ENCODE assay signal across 14 cellular contexts in the genomic region with DNA sequence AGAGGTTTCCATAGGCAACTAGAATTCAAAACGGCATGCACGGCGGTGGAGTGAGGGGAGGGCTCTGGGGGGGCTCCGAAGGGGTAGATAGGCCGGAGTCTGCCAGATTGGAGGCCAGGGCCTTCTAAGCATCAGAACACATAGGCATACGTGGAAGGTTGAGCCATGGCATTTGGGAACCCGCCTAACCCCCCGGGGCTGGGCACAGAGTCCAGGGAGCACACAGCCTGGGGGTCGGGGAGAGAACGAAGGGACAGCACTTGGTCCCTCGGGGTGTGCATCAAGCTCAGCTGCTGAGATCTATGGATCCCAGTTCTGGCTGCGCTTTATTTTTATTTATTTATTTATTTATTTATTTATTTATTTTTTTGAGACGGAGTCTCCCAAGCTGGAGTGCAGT.
"Had no signal": no experiment of that assay in that cellular context is flagged by ENCODE, and none has a peak within 500 bp of the region (broad histone marks: within the 10 kb centered on the region; RNA-seq: fewer than 3 reads in every experiment).

No MANE protein-coding gene starts in this region.

- H3K36me3 ChIP-seq: esophagus muscularis mucosa, lower lobe of right lung, right lobe of liver had no signal

- H3K4me3 Mint-ChIP-seq: natural killer cell treated with Interleukin-12 subunit alpha and Interleukin-12 subunit beta and Interleukin-15 and Interleukin-18, amount 100 ng/mL, for 72 hours; stimulated activated naive CD8-positive, alpha-beta T cell treated with anti-CD3 and anti-CD28 coated beads, Interleukin-15, Interleukin-2, amounts not matched to agents 100 ng/mL and 50 ng/mL, for 24 hours had no signal

- H3K27ac ChIP-seq: esophagus muscularis mucosa, psoas muscle, right lobe of liver had no signal

- H3K36me3 Mint-ChIP-seq: activated naive CD4-positive, alpha-beta T cell treated with anti-CD3 and anti-CD28 coated beads, Interleukin-2, amount 50 U/mL, for 72 hours; brain; natural killer cell treated with Interleukin-12 subunit alpha and Interleukin-12 subunit beta and Interleukin-15 and Interleukin-18, amount 100 ng/mL, for 72 hours had no signal

- H3K9me3 ChIP-seq: esophagus muscularis mucosa, lower lobe of right lung, psoas muscle, right lobe of liver had no signal

- H3K27me3 Mint-ChIP-seq: natural killer cell treated with Interleukin-12 subunit alpha and Interleukin-12 subunit beta and Interleukin-15 and Interleukin-18, amount 100 ng/mL, for 72 hours; stimulated activated naive CD8-positive, alpha-beta T cell treated with anti-CD3 and anti-CD28 coated beads, Interleukin-15, Interleukin-2, amounts not matched to agents 100 ng/mL and 50 ng/mL, for 24 hours had no signal

- ATAC-seq: activated naive CD4-positive, alpha-beta T cell treated with anti-CD3 and anti-CD28 coated beads, Interleukin-2, amount 50 U/mL, for 72 hours; left cardiac atrium; natural killer cell treated with Interleukin-12 subunit alpha and Interleukin-12 subunit beta and Interleukin-15 and Interleukin-18, amount 100 ng/mL, for 72 hours; psoas muscle had no signal

- H3K4me3 ChIP-seq: esophagus muscularis mucosa, lower lobe of right lung, psoas muscle, right lobe of liver had no signal

- DNase-seq: activated CD4-positive, alpha-beta T cell treated with anti-CD3 and anti-CD28 coated beads, Interleukin-2, amount 50 U/mL, for 4 hours; activated effector memory CD4-positive, alpha-beta T cell treated with Interleukin-2 at 50 U/mL for 16 hours; activated T-cell treated with anti-CD3 and anti-CD28 coated beads, Interleukin-2, amount 50 U/mL, for 1 hour; amniotic stem cell; left cardiac atrium; lower lobe of right lung; psoas muscle; right lobe of liver; stimulated activated CD4-positive, alpha-beta T cell treated with anti-CD3 and anti-CD28 coated beads, Interleukin-2, amount 100 ng/mL, for 24 hours had no signal

- H3K9me3 Mint-ChIP-seq: activated naive CD4-positive, alpha-beta T cell treated with anti-CD3 and anti-CD28 coated beads, Interleukin-2, amount 50 U/mL, for 72 hours; brain; natural killer cell treated with Interleukin-12 subunit alpha and Interleukin-12 subunit beta and Interleukin-15 and Interleukin-18, amount 100 ng/mL, for 72 hours; stimulated activated naive CD8-positive, alpha-beta T cell treated with anti-CD3 and anti-CD28 coated beads, Interleukin-15, Interleukin-2, amounts not matched to agents 100 ng/mL and 50 ng/mL, for 24 hours had no signal

- H3K27ac Mint-ChIP-seq: activated naive CD4-positive, alpha-beta T cell treated with anti-CD3 and anti-CD28 coated beads, Interleukin-2, amount 50 U/mL, for 72 hours; natural killer cell treated with Interleukin-12 subunit alpha and Interleukin-12 subunit beta and Interleukin-15 and Interleukin-18, amount 100 ng/mL, for 72 hours; stimulated activated naive CD8-positive, alpha-beta T cell treated with anti-CD3 and anti-CD28 coated beads, Interleukin-15, Interleukin-2, amounts not matched to agents 100 ng/mL and 50 ng/mL, for 24 hours had no signal

- H3K4me1 ChIP-seq: right lobe of liver had no signal

- H3K27me3 ChIP-seq: esophagus muscularis mucosa, right lobe of liver had no signal
